In genomic region chr7:47580811-47581331, GRCh38 we compare ENCODE assay signal across 10 cellular contexts. TPM values are rescaled to one million over a fixed set of nuclear protein-coding genes. Genes with fewer than 3 reads are reported as not detected.
DNase-seq lines count a peak whose midpoint lies in the region; ATAC-seq, FAIRE-seq and TF ChIP-seq lines count a peak whose summit lies in the region.
"Had no signal": no experiment of that assay in that cellular context is flagged by ENCODE, and none has a peak within 500 bp of the region (broad histone marks: within the 10 kb centered on the region; RNA-seq: fewer than 3 reads in every experiment).

No MANE protein-coding gene starts in this region.

- FAIRE-seq in small intestine (lab: Jason Lieb, UNC), result no peak

- H3K9me3 ChIP-seq in WERI-Rb-1 (ENCODE audit: severe bottlenecking) (no peaks in the 10 kb centered on the region), small intestine (ENCODE audit: control insufficient read depth, low read depth) (no peaks in the 10 kb centered on the region)

- 1 to 7% (median 4%) methylated on average over 13 to 15 of the region's 15 CpGs for WGBS in small intestine, 3 donors

- H3K36me3 ChIP-seq in WERI-Rb-1 (no peaks in the 10 kb centered on the region), small intestine (ENCODE audit: control insufficient read depth in 2 of 2, insufficient read depth in 2 of 2, low read length in 2 of 2) (no peaks in the 10 kb centered on the region)

- ATAC-seq in GM21367 (IDR thresholded peaks at IDR 0.05; ENCODE audit: unreplicated experiment), result no peak
- ATAC-seq in HG03520 (IDR thresholded peaks at IDR 0.05; ENCODE audit: unreplicated experiment), result no peak
- ATAC-seq in HG02763 (IDR thresholded peaks at IDR 0.05; ENCODE audit: unreplicated experiment), result no peak
- ATAC-seq: activated CD8-positive, alpha-beta T cell treated with anti-CD3 and anti-CD28 coated beads for 36 hours had no signal

- peak overlapping the region; percentile 81 for H3K4me3 ChIP-seq in WERI-Rb-1 (ENCODE audit: low read depth, low read length)
- peak overlapping the region; percentile 44 for H3K4me3 ChIP-seq in iPS-11a (ENCODE audit: low read depth, low read length)
- peak overlapping the region; percentile 72 to 85 for H3K4me3 ChIP-seq in small intestine (ENCODE audit: low read depth in 1 of 2, low read length in 2 of 2)

- peaks cover 2 to 17% of the 10 kb centered on the region in 2 donors for H3K4me1 ChIP-seq in small intestine (ENCODE audit: control insufficient read depth in 2 of 2, insufficient read depth in 1 of 2, low read depth in 1 of 2, low read length in 1 of 2)

- no peaks in the 10 kb centered on the region for H3K27me3 ChIP-seq in WERI-Rb-1 (ENCODE audit: insufficient read depth, low read depth, severe bottlenecking)
- H3K27me3 ChIP-seq in small intestine (ENCODE audit: control insufficient read depth in 2 of 2, insufficient read depth in 2 of 2, low read length in 2 of 2), result no peaks in the 10 kb centered on the region

- TF ChIP-seq CTCF in WERI-Rb-1 (IDR thresholded peaks at IDR 0.05; ENCODE audit: low read depth, low read length), result peak; percentile 44; the same call in 1 of the 2 replicates

- H3K27ac ChIP-seq in WERI-Rb-1, result no peak overlapping the region
- peak overlapping the region; percentile 84 to 85 for H3K27ac ChIP-seq in small intestine (ENCODE audit: low read depth in 1 of 2, low read length in 1 of 2)

- DNase-seq in HK-2 (ENCODE audit: unreplicated experiment) (peak; percentile 33), WERI-Rb-1 (peak; percentile 30), small intestine (no peak), HuH-7.5 (ENCODE audit: low spot score) (no peak)
- DNase-seq: activated CD8-positive, alpha-beta T cell treated with anti-CD3 and anti-CD28 coated beads for 36 hours; GOT3 had no signal

RNA-seq across cellular contexts. Expression of gene TNS3, which starts 1.0 kb away (rescaled TPM):
- 10 to 100 TPM; 17.2 to 29.7 (median 24.9) TPM for polyA plus RNA-seq in small intestine

Comparison
In these comparisons a context has a peak if more than half of its experiments do, and no peak if none do; other contexts are left out.
1. DNase-seq: peak in HK-2 (single experiment) and WERI-Rb-1 (single experiment); none in small intestine (single experiment) and HuH-7.5 (single experiment).
2. Peak in every context shown above with its lines, with median percentiles within 50 percentile points of each other: H3K4me3 ChIP-seq.